In genomic region chr11:118907051-118907748, GRCh38 we compare ENCODE assay signal across 8 cellular contexts. TPM values are rescaled to one million over a fixed set of nuclear protein-coding genes. Genes with fewer than 3 reads are reported as not detected.
A peak's percentile ranks its signal among the peaks of the same experiment; 100 is the strongest.
DNase-seq lines count a peak whose midpoint lies in the region; ATAC-seq and TF ChIP-seq lines count a peak whose summit lies in the region.

No MANE protein-coding gene starts in this region.

- peak; percentile 34; the same call in 1 of the 2 replicates for TF ChIP-seq POLR2A in Raji (IDR thresholded peaks at IDR 0.05; ENCODE audit: insufficient read depth, low read depth, low read length)
- TF ChIP-seq POLR2A in ovary (IDR thresholded peaks at IDR 0.05), result peak; percentile 44
- TF ChIP-seq POLR2A in tibial nerve (IDR thresholded peaks at IDR 0.05), result no peak

- POLR2A ChIA-PET in AG04449 (lab: Yijun Ruan, JAX), result interaction anchor here (0.7 to 3.7 kb wide), 2 partner anchors 10 to 22 kb away, joined by 3 to 43 read pairs; no protein-coding TSS in a partner anchor

- no peaks in the 10 kb centered on the region for H3K36me3 ChIP-seq in ovary
- H3K36me3 ChIP-seq in tibial nerve, result peaks cover 0 to 53% (median 0%) of the 10 kb centered on the region in 3 donors

- peak; percentile 89 for TF ChIP-seq CTCF in AG04449 (IDR thresholded peaks at IDR 0.05; ENCODE audit: insufficient read depth, low read length, missing control alignments)
- TF ChIP-seq CTCF in ovary (IDR thresholded peaks at IDR 0.05), result peak; percentile 85 to 96 (median 94)
- TF ChIP-seq CTCF in tibial nerve (IDR thresholded peaks at IDR 0.05), result peak; percentile 80 to 99 (median 85)

- DNase-seq in AG04449 (ENCODE audit: low read depth, low spot score) (no peak), KBM-7 (peak; percentile 89), globus pallidus (ENCODE audit: low spot score) (peak; percentile 83), ovary (peak; percentile 73 to 88 (median 87)), tibial nerve (ENCODE audit: low spot score in 2 of 2) (peak; percentile 84 to 96)
- DNase-seq in activated gamma-delta T cell treated with anti-CD3 and anti-CD28 coated beads, Interleukin-2, amount 50 U/mL, for 16 hours (ENCODE audit: low read depth), result peak; percentile 85

- H3K9me3 ChIP-seq in ovary (no peaks in the 10 kb centered on the region), tibial nerve (no peaks in the 10 kb centered on the region)

- H3K4me1 ChIP-seq in ovary (ENCODE audit: insufficient read depth), result peaks cover 15% of the 10 kb centered on the region
- H3K4me1 ChIP-seq in tibial nerve, result peaks cover 3 to 55% (median 44%) of the 10 kb centered on the region in 4 donors

- H3K27ac ChIP-seq in ovary, result peak overlapping the region; percentile 33 to 64
- H3K27ac ChIP-seq in tibial nerve, result peak overlapping the region in 3 of 4 donors; percentile 88 to 97 (median 97)

- peak; percentile 71 for ATAC-seq in GM18907 (IDR thresholded peaks at IDR 0.05; ENCODE audit: unreplicated experiment)

- CTCF ChIA-PET in AG04449 (lab: Yijun Ruan, JAX), result interaction anchor here (0.7 to 8.5 kb wide), 6 partner anchors 10 to 57 kb away, joined by 3 to 71 read pairs (median 5); partner anchors contain the start of gene UPK2

- intact Hi-C loops in ovary (cut with DNase I), result loop anchor here in 2 of 4 donors (1.0 to 5.0 kb wide), 2 partner anchors 21 to 50 kb away; partner anchors contain the start of gene UPK2 (in 1 of the 2)

- in situ Hi-C loops in KBM-7 (cut with MboI; ENCODE audit: low pct_unique_long_range_greater_than_20kb, low sequenced_read_pairs), result no loop called here

- H3K4me3 ChIP-seq in AG04449 (ENCODE audit: low read depth, low read length), result peak overlapping the region; percentile 46
- H3K4me3 ChIP-seq in ovary, result no peak overlapping the region
- no peak overlapping the region for H3K4me3 ChIP-seq in tibial nerve

- H3K27me3 ChIP-seq in ovary (no peaks in the 10 kb centered on the region), tibial nerve (no peaks in the 10 kb centered on the region)

- TF ChIP-seq EP300 in ovary (IDR thresholded peaks at IDR 0.05) (no peak), tibial nerve (IDR thresholded peaks at IDR 0.05) (peak in 1 of 2 donors; percentile 66)

- 40 to 46% (median 42%) methylated on average over 21 of the region's 21 CpGs for WGBS in ovary, 3 donors
- 24 to 49% methylated on average over 19 to 21 of the region's 21 CpGs for WGBS in tibial nerve, 2 donors

RNA-seq across cellular contexts. Expression of gene BCL9L, which starts 18.5 kb away (rescaled TPM):
- 100 to 1,000 TPM in 1 of 7 donors, 10 to 100 TPM in 6; 12.9 to 145 (median 79.9) TPM for total RNA-seq in ovary
- 10 to 100 TPM in 1 of 2 donors, 1 to 10 TPM in 1; 5.5 to 31.2 TPM for polyA plus RNA-seq in ovary
- total RNA-seq in tibial nerve, result 10 to 100 TPM; 15.7 to 36.0 (median 28.5) TPM

RNA-seq across cellular contexts. Expression of gene CXCR5, which starts 23.5 kb away (rescaled TPM):
- total RNA-seq in ovary, result under 1 TPM in 1 of 7 donors, not detected in 6; 0.05 TPM
- under 1 TPM in 1 of 2 donors, not detected in 1; 0.17 TPM for polyA plus RNA-seq in ovary
- total RNA-seq in tibial nerve, result not detected

RNA-seq across cellular contexts. Expression of gene UPK2, which starts 48.9 kb away (rescaled TPM):
- not detected for total RNA-seq in ovary
- polyA plus RNA-seq in ovary, result under 1 TPM in 1 of 2 donors, not detected in 1; 0.13 TPM
- not detected for total RNA-seq in tibial nerve

Comparison
In these comparisons a context has a peak if more than half of its experiments do, and no peak if none do; other contexts are left out.
1. POLR2A ChIP-seq: peak in Raji (single experiment) and ovary (single experiment); none in tibial nerve (0 of 2).
2. Peak in every context shown above with its lines, with median percentiles within 50 percentile points of each other: CTCF ChIP-seq.